In the genomic region with DNA sequence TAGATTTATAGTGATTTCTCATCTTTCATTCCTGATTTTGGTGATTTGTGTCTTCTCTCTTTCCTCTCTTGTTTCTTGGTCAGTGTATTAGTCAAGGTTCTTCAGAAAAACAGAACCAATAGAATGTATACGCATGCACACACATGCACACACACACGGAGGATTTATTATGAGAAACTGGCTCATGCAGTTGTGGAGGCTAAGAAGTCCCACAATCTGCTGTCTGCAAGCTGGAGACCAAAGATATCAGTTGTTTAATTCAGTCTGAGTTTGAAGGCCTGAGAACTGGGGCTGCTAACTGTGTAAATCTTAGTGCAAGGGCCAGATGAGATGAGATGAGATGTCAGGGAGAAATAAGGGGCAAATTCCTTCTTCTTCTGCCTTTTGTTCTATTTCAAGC, we compare ENCODE assay signal across 18 cellular contexts. TPM values are rescaled to one million over a fixed set of nuclear protein-coding genes. Genes with fewer than 3 reads are reported as not detected.
DNase-seq lines count a peak whose midpoint lies in the region; ATAC-seq and TF ChIP-seq lines count a peak whose summit lies in the region.
"Had no signal": no experiment of that assay in that cellular context is flagged by ENCODE, and none has a peak within 500 bp of the region (broad histone marks: within the 10 kb centered on the region; RNA-seq: fewer than 3 reads in every experiment).

No MANE protein-coding gene starts in this region.

- in situ Hi-C loops in gastrocnemius medialis (cut with MboI; ENCODE audit: low sequenced_read_pairs in 4 of 4): no loop called here

- H3K27ac ChIP-seq in HEK293 (ENCODE audit: extremely low read depth, low read depth, low read length): no peak overlapping the region
- H3K27ac ChIP-seq in gastrocnemius medialis: no peak overlapping the region

- intact Hi-C loops in gastrocnemius medialis (cut with DNase I; ENCODE audit: low total_unique reads): no loop called here

- no peaks in the 10 kb centered on the region for H3K9me3 Mint-ChIP-seq in brain
- H3K9me3 Mint-ChIP-seq: CD4-positive, alpha-beta memory T cell; GM23338; H9; HFFc6 had no signal

- ATAC-seq in gastrocnemius medialis: no peak
- ATAC-seq: GM12878, GM23338, HCT116 had no signal

- H3K36me3 Mint-ChIP-seq in brain: no peaks in the 10 kb centered on the region

- peak overlapping the region in 3 of 5 experiments; percentile 0 to 27 (median 20) for H3K4me3 Mint-ChIP-seq in brain
- H3K4me3 Mint-ChIP-seq: CD4-positive, alpha-beta memory T cell; GM23338; H9; HFFc6 had no signal

- H3K9me3 ChIP-seq in HEK293 (ENCODE audit: control insufficient read depth, insufficient read depth, low read depth, low read length) (no peaks in the 10 kb centered on the region), gastrocnemius medialis (no peaks in the 10 kb centered on the region)

- peak overlapping the region in 2 of 5 experiments; percentile 25 to 56 for H3K27ac Mint-ChIP-seq in brain
- H3K27ac Mint-ChIP-seq: CD4-positive, alpha-beta memory T cell; GM23338; H9; HFFc6 had no signal

- CTCF ChIA-PET in HEK293 (lab: Yijun Ruan, JAX): interaction anchor here (1.0 kb wide), 1 partner anchor 28 kb away, joined by 3 read pairs; no protein-coding TSS in a partner anchor

- POLR2A ChIA-PET in HEK293 (lab: Yijun Ruan, JAX): no interaction called here

- no peak for TF ChIP-seq POLR2A in gastrocnemius medialis (IDR thresholded peaks at IDR 0.05)

- TF ChIP-seq CTCF in HEK293 (tag by site-specific recombination; IDR thresholded peaks at IDR 0.05) (no peak), brain (conservative IDR thresholded peaks at IDR 0.05) (no peak), gastrocnemius medialis (IDR thresholded peaks at IDR 0.05 in 4 of 5, conservative IDR thresholded peaks at IDR 0.05 in 1 of 5) (no peak)

- H3K36me3 ChIP-seq in HEK293 (ENCODE audit: control insufficient read depth in 2 of 2, insufficient read depth in 1 of 2, low read length in 2 of 2): no peaks in the 10 kb centered on the region
- no peaks in the 10 kb centered on the region for H3K36me3 ChIP-seq in gastrocnemius medialis

- peaks cover 62% of the 10 kb centered on the region for H3K4me1 Mint-ChIP-seq in brain

- DNase-seq in OCI-M1 (lab: John Stamatoyannopoulos, UW) (peak; percentile 68), gastrocnemius medialis (no peak), D341Med (ENCODE audit: low spot score) (no peak), NAMALWA (ENCODE audit: low spot score) (no peak)
- DNase-seq: C1 segment of cervical spinal cord; Calu3; CD4-positive, alpha-beta memory T cell; COR-L47; DMS153; DND-41; GDM1; H9; HFFc6 had no signal

- H3K27me3 Mint-ChIP-seq in brain: peaks cover 3% of the 10 kb centered on the region

- H3K4me3 ChIP-seq in HEK293 (ENCODE audit: low read depth, low read length) (no peak overlapping the region), gastrocnemius medialis (no peak overlapping the region)
- H3K4me3 ChIP-seq: GM12878, GM23338 had no signal

- H3K27me3 ChIP-seq in gastrocnemius medialis: no peaks in the 10 kb centered on the region

- H3K4me1 ChIP-seq in HEK293 (ENCODE audit: control insufficient read depth, insufficient read depth, low read length) (no peaks in the 10 kb centered on the region), gastrocnemius medialis (peaks cover 3 to 31% of the 10 kb centered on the region in 2 donors)

TF ChIP-seq in HEK293, 187 proteins besides CTCF, POLR2A, EP300 and RAD21:
- TF ChIP-seq, protein P1, sequence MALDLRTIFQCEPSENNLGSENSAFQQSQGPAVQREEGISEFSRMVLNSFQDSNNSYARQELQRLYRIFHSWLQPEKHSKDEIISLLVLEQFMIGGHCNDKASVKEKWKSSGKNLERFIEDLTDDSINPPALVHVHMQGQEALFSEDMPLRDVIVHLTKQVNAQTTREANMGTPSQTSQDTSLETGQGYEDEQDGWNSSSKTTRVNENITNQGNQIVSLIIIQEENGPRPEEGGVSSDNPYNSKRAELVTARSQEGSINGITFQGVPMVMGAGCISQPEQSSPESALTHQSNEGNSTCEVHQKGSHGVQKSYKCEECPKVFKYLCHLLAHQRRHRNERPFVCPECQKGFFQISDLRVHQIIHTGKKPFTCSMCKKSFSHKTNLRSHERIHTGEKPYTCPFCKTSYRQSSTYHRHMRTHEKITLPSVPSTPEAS (tag by site-specific recombination; IDR thresholded peaks at IDR 0.05): 0 out of 2 replicates have a peak, but pooled peaks have one; percentile 20
- TF ChIP-seq REPIN1 (tag by site-specific recombination; IDR thresholded peaks at IDR 0.05; ENCODE audit: low read depth) (no peak), ZNF48 (tag by site-specific recombination; IDR thresholded peaks at IDR 0.05) (no peak), ZNF76 (tag by site-specific recombination; IDR thresholded peaks at IDR 0.05; ENCODE audit: borderline replicate concordance, low read depth) (no peak)

RNA-seq across cellular contexts. Expression of a gene that starts 5.7 kb away (rescaled TPM):
- 2,515 TPM for polyA plus RNA-seq in brain (ENCODE audit: insufficient read depth, low read depth, low replicate concordance)
- 1,000 to 10,000 TPM; 3,129 to 4,184 (median 3,721) TPM for total RNA-seq in gastrocnemius medialis
